1 cellular context compared by ENCODE assay signal in the genomic region with DNA sequence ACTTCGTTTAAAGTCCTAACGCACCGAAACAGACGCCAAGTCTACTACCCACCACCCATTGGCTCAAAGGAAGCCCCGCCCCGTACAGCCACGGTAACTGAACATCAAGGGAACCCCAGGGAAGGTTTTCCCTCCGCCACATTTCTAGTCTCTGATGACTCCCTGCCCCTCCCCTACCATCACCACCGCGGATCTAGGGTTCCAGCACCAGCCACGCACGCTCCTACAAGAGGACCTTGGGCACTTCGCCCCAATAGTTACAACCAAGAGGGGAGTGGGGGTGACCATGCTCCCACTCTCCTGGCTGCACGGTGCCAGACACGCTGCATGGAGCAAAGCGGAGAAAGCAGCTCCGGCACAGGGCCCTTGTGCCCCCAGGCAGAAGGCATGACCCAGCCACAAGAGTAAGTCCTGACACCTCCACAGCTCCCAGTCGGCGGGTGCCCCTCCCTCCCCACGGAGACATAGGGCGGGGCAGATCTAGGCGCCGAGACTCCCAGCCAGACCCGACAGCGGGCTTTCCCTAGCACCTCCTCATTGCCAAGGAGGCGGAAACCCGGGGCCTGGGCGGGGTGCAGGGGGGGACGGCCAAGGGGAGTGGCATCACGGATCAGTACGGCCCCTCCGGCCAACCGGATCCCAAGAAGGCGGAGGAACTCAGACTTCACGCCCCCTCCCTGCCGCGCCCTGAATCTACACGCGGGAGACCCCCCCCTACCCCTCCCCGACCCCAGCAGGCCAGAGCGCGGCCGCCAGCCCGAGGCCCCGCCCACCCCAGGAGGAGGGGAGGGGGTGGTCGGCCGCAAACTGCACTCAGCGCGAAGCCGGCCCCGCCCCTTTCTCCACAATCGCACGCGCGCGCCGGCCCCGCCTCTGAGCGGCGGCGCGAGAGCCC.
TF ChIP-seq lines count a peak whose summit lies in the region.

No MANE protein-coding gene starts in this region.

TF ChIP-seq in GM23338, 12 proteins besides CTCF, POLR2A, EP300 and RAD21 (continued from another document):
- TF ChIP-seq, protein P1, sequence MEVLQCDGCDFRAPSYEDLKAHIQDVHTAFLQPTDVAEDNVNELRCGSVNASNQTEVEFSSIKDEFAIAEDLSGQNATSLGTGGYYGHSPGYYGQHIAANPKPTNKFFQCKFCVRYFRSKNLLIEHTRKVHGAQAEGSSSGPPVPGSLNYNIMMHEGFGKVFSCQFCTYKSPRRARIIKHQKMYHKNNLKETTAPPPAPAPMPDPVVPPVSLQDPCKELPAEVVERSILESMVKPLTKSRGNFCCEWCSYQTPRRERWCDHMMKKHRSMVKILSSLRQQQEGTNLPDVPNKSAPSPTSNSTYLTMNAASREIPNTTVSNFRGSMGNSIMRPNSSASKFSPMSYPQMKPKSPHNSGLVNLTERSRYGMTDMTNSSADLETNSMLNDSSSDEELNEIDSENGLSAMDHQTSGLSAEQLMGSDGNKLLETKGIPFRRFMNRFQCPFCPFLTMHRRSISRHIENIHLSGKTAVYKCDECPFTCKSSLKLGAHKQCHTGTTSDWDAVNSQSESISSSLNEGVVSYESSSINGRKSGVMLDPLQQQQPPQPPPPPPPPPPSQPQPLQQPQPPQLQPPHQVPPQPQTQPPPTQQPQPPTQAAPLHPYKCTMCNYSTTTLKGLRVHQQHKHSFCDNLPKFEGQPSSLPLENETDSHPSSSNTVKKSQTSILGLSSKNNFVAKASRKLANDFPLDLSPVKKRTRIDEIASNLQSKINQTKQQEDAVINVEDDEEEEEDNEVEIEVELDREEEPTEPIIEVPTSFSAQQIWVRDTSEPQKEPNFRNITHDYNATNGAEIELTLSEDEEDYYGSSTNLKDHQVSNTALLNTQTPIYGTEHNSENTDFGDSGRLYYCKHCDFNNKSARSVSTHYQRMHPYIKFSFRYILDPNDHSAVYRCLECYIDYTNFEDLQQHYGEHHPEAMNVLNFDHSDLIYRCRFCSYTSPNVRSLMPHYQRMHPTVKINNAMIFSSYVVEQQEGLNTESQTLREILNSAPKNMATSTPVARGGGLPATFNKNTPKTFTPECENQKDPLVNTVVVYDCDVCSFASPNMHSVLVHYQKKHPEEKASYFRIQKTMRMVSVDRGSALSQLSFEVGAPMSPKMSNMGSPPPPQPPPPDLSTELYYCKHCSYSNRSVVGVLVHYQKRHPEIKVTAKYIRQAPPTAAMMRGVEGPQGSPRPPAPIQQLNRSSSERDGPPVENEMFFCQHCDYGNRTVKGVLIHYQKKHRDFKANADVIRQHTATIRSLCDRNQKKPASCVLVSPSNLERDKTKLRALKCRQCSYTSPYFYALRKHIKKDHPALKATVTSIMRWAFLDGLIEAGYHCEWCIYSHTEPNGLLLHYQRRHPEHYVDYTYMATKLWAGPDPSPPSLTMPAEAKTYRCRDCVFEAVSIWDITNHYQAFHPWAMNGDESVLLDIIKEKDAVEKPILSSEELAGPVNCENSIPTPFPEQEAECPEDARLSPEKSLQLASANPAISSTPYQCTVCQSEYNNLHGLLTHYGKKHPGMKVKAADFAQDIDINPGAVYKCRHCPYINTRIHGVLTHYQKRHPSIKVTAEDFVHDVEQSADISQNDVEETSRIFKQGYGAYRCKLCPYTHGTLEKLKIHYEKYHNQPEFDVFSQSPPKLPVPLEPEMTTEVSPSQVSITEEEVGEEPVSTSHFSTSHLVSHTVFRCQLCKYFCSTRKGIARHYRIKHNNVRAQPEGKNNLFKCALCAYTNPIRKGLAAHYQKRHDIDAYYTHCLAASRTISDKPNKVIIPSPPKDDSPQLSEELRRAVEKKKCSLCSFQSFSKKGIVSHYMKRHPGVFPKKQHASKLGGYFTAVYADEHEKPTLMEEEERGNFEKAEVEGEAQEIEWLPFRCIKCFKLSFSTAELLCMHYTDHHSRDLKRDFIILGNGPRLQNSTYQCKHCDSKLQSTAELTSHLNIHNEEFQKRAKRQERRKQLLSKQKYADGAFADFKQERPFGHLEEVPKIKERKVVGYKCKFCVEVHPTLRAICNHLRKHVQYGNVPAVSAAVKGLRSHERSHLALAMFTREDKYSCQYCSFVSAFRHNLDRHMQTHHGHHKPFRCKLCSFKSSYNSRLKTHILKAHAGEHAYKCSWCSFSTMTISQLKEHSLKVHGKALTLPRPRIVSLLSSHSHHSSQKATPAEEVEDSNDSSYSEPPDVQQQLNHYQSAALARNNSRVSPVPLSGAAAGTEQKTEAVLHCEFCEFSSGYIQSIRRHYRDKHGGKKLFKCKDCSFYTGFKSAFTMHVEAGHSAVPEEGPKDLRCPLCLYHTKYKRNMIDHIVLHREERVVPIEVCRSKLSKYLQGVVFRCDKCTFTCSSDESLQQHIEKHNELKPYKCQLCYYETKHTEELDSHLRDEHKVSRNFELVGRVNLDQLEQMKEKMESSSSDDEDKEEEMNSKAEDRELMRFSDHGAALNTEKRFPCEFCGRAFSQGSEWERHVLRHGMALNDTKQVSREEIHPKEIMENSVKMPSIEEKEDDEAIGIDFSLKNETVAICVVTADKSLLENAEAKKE (CRISPR knock-in tag; IDR thresholded peaks at IDR 0.05) = no peak
- no peak for TF ChIP-seq JUNB (IDR thresholded peaks at IDR 0.05; ENCODE audit: unreplicated experiment)
- no peak for TF ChIP-seq ZNF114 (CRISPR knock-in tag; IDR thresholded peaks at IDR 0.05)
- no peak for TF ChIP-seq ZNF331 (CRISPR knock-in tag; IDR thresholded peaks at IDR 0.05; ENCODE audit: low read depth)
- no peak for TF ChIP-seq EZH2phosphoT487 (IDR thresholded peaks at IDR 0.05; ENCODE audit: unreplicated experiment)
- TF ChIP-seq EZH2 (IDR thresholded peaks at IDR 0.05; ENCODE audit: low read depth, unreplicated experiment) = no peak
